ENCODE assay signal across 12 cellular contexts in genomic region chr12:55642275-55643068, GRCh38. TPM values are rescaled to one million over a fixed set of nuclear protein-coding genes. Genes with fewer than 3 reads are reported as not detected.
DNase-seq lines count a peak whose midpoint lies in the region; ATAC-seq and TF ChIP-seq lines count a peak whose summit lies in the region.
"Had no signal": no experiment of that assay in that cellular context is flagged by ENCODE, and none has a peak within 500 bp of the region (broad histone marks: within the 10 kb centered on the region; RNA-seq: fewer than 3 reads in every experiment).

No MANE protein-coding gene starts in this region.

- H3K9me3 ChIP-seq in WERI-Rb-1 (ENCODE audit: severe bottlenecking) (no peaks in the 10 kb centered on the region), tibial artery (no peaks in the 10 kb centered on the region)
- H3K9me3 ChIP-seq: HAP-1, right lobe of liver had no signal

- peaks cover 10% of the 10 kb centered on the region for H3K27me3 ChIP-seq in WERI-Rb-1 (ENCODE audit: insufficient read depth, low read depth, severe bottlenecking)
- H3K27me3 ChIP-seq in tibial artery, result peaks cover 0 to 10% of the 10 kb centered on the region in 2 donors
- H3K27me3 ChIP-seq: right lobe of liver had no signal

- H3K4me3 ChIP-seq in WERI-Rb-1 (ENCODE audit: low read depth, low read length) (no peak overlapping the region), tibial artery (no peak overlapping the region)
- H3K4me3 ChIP-seq: HAP-1, right lobe of liver had no signal

- peaks cover 3% of the 10 kb centered on the region for H3K27me3 Mint-ChIP-seq in activated naive CD4-positive, alpha-beta T cell treated with anti-CD3 and anti-CD28 coated beads for 36 hours (ENCODE audit: low read depth)
- no peaks in the 10 kb centered on the region for H3K27me3 Mint-ChIP-seq in T-helper 2 cell treated with Interferon-gamma antibody and Interleukin-4, amounts not matched to agents 5 μg/mL and 100 μg/mL, for 36 hours (ENCODE audit: low read depth)

- H3K36me3 ChIP-seq in WERI-Rb-1 (no peaks in the 10 kb centered on the region), tibial artery (no peaks in the 10 kb centered on the region)
- H3K36me3 ChIP-seq: HAP-1, right lobe of liver had no signal

- H3K27ac ChIP-seq in WERI-Rb-1, result no peak overlapping the region
- H3K27ac ChIP-seq in tibial artery, result no peak overlapping the region
- H3K27ac ChIP-seq: VCaP had no signal

- intact Hi-C loops in activated naive CD4-positive, alpha-beta T cell treated with anti-CD3 and anti-CD28 coated beads for 36 hours (cut with micrococcal nuclease), result no loop called here
- intact Hi-C loops in tibial artery (cut with DNase I; ENCODE audit: low total_unique reads), result no loop called here

- CTCF ChIA-PET in activated naive CD4-positive, alpha-beta T cell treated with anti-CD3 and anti-CD28 coated beads for 36 hours (lab: Charles Lee), result interaction anchor here (1.0 to 1.5 kb wide), 2 partner anchors 13 to 14 kb away, joined by 4 read pairs; no protein-coding TSS in a partner anchor

- no peak for ATAC-seq in activated naive CD4-positive, alpha-beta T cell treated with anti-CD3 and anti-CD28 coated beads, Interleukin-2, amount 50 U/mL, for 72 hours
- ATAC-seq in HG03196 (IDR thresholded peaks at IDR 0.05; ENCODE audit: unreplicated experiment), result peak; percentile 35
- ATAC-seq in stimulated activated naive CD8-positive, alpha-beta T cell treated with anti-CD3 and anti-CD28 coated beads, Interleukin-15, Interleukin-2, amounts not matched to agents 100 U/mL and 50 U/mL, for 24 hours, result no peak

- peak; percentile 67 for DNase-seq in activated naive CD4-positive, alpha-beta T cell treated with anti-CD3 and anti-CD28 coated beads for 36 hours
- no peak for DNase-seq in activated naive CD4-positive, alpha-beta T cell treated with anti-CD3 and anti-CD28 coated beads, Interleukin-2, amount 50 U/mL, for 72 hours (ENCODE audit: low spot score in 2 of 2)
- peak; percentile 10 for DNase-seq in T-helper 2 cell treated with Interferon-gamma antibody and Interleukin-4, amounts not matched to agents 5 μg/mL and 100 μg/mL, for 36 hours (ENCODE audit: low spot score)
- DNase-seq in stimulated activated naive CD8-positive, alpha-beta T cell treated with anti-CD3 and anti-CD28 coated beads, Interleukin-15, Interleukin-2, amounts not matched to agents 100 U/mL and 50 U/mL, for 24 hours, result peak; percentile 45
- no peak for DNase-seq in activated T-cell treated with anti-CD3 and anti-CD28 coated beads, Interleukin-2, amount 50 U/mL, for 48 hours
- DNase-seq in WERI-Rb-1, result no peak
- DNase-seq in tibial artery, result no peak
- DNase-seq: right lobe of liver had no signal

- H3K4me1 Mint-ChIP-seq in activated naive CD4-positive, alpha-beta T cell treated with anti-CD3 and anti-CD28 coated beads for 36 hours (ENCODE audit: low read depth), result peaks cover 27% of the 10 kb centered on the region
- peaks cover 20% of the 10 kb centered on the region for H3K4me1 Mint-ChIP-seq in T-helper 2 cell treated with Interferon-gamma antibody and Interleukin-4, amounts not matched to agents 5 μg/mL and 100 μg/mL, for 36 hours (ENCODE audit: low read depth)

- no peak for TF ChIP-seq CTCF in WERI-Rb-1 (IDR thresholded peaks at IDR 0.05; ENCODE audit: low read depth, low read length)
- TF ChIP-seq CTCF in tibial artery (IDR thresholded peaks at IDR 0.05), result no peak

- no peak overlapping the region for H3K4me3 Mint-ChIP-seq in activated naive CD4-positive, alpha-beta T cell treated with anti-CD3 and anti-CD28 coated beads for 36 hours
- no peak overlapping the region for H3K4me3 Mint-ChIP-seq in T-helper 2 cell treated with Interferon-gamma antibody and Interleukin-4, amounts not matched to agents 5 μg/mL and 100 μg/mL, for 36 hours

- H3K4me1 ChIP-seq in tibial artery, result peaks cover 0 to 5% (median 2%) of the 10 kb centered on the region in 4 donors
- H3K4me1 ChIP-seq: right lobe of liver had no signal

- H3K36me3 Mint-ChIP-seq in activated naive CD4-positive, alpha-beta T cell treated with anti-CD3 and anti-CD28 coated beads for 36 hours (ENCODE audit: low read depth), result no peaks in the 10 kb centered on the region
- no peaks in the 10 kb centered on the region for H3K36me3 Mint-ChIP-seq in activated naive CD4-positive, alpha-beta T cell treated with anti-CD3 and anti-CD28 coated beads, Interleukin-2, amount 50 U/mL, for 72 hours
- H3K36me3 Mint-ChIP-seq in T-helper 2 cell treated with Interferon-gamma antibody and Interleukin-4, amounts not matched to agents 5 μg/mL and 100 μg/mL, for 36 hours (ENCODE audit: low read depth), result no peaks in the 10 kb centered on the region

- no peak overlapping the region for H3K27ac Mint-ChIP-seq in activated naive CD4-positive, alpha-beta T cell treated with anti-CD3 and anti-CD28 coated beads for 36 hours
- no peak overlapping the region for H3K27ac Mint-ChIP-seq in activated naive CD4-positive, alpha-beta T cell treated with anti-CD3 and anti-CD28 coated beads, Interleukin-2, amount 50 U/mL, for 72 hours
- peak overlapping the region; percentile 10 for H3K27ac Mint-ChIP-seq in T-helper 2 cell treated with Interferon-gamma antibody and Interleukin-4, amounts not matched to agents 5 μg/mL and 100 μg/mL, for 36 hours

- H3K9me3 Mint-ChIP-seq in activated naive CD4-positive, alpha-beta T cell treated with anti-CD3 and anti-CD28 coated beads for 36 hours, result peaks cover under 1% of the 10 kb centered on the region
- peaks cover 0 to 5% of the 10 kb centered on the region in 2 donors for H3K9me3 Mint-ChIP-seq in activated naive CD4-positive, alpha-beta T cell treated with anti-CD3 and anti-CD28 coated beads, Interleukin-2, amount 50 U/mL, for 72 hours
- no peaks in the 10 kb centered on the region for H3K9me3 Mint-ChIP-seq in T-helper 2 cell treated with Interferon-gamma antibody and Interleukin-4, amounts not matched to agents 5 μg/mL and 100 μg/mL, for 36 hours

RNA-seq across cellular contexts. Expression of gene OR10P1, which starts 5.8 kb away (rescaled TPM):
- not detected for total RNA-seq in activated naive CD4-positive, alpha-beta T cell treated with anti-CD3 and anti-CD28 coated beads for 36 hours
- not detected for total RNA-seq in activated naive CD4-positive, alpha-beta T cell treated with anti-CD3 and anti-CD28 coated beads, Interleukin-2, amount 50 U/mL, for 72 hours
- total RNA-seq: kidney epithelial cell, right lobe of liver had no signal

Comparison
In these comparisons a context has a peak if more than half of its experiments do, and no peak if none do; other contexts are left out.
1. DNase-seq: peak in activated naive CD4-positive, alpha-beta T cell treated with anti-CD3 and anti-CD28 coated beads for 36 hours (single experiment), T-helper 2 cell treated with Interferon-gamma antibody and Interleukin-4, amounts not matched to agents 5 μg/mL and 100 μg/mL, for 36 hours (single experiment) and stimulated activated naive CD8-positive, alpha-beta T cell treated with anti-CD3 and anti-CD28 coated beads, Interleukin-15, Interleukin-2, amounts not matched to agents 100 U/mL and 50 U/mL, for 24 hours (single experiment); none in activated naive CD4-positive, alpha-beta T cell treated with anti-CD3 and anti-CD28 coated beads, Interleukin-2, amount 50 U/mL, for 72 hours (0 of 2), activated T-cell treated with anti-CD3 and anti-CD28 coated beads, Interleukin-2, amount 50 U/mL, for 48 hours (0 of 2), WERI-Rb-1 (single experiment) and tibial artery (0 of 2).